In the genomic region with DNA sequence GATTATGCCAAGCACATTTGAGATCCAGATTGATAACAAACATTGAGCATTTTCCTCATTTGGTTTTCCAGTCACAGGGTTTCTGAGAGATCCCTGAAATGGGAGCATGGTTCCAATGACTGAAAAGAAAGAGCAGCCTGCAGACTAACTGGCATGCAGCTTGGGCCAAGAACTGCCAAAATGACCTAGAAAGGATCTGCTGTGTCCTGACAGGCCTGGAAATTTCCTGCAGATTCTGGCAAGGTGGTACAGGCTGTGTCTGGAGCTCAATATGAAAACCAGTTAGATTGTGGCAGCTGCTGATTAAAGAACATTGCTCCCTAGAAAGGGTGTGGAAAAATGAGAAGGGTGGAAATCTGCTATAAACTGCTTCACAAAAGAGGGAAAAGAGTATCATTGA, we compare ENCODE assay signal across 28 cellular contexts.
"Had no signal": no experiment of that assay in that cellular context is flagged by ENCODE, and none has a peak within 500 bp of the region (broad histone marks: within the 10 kb centered on the region; RNA-seq: fewer than 3 reads in every experiment).

No MANE protein-coding gene starts in this region.

- DNase-seq: activated B cell treated with CpG ODN at 0.5 μM for 24 hours; activated CD4-positive, alpha-beta T cell treated with anti-CD3 and anti-CD28 coated beads for 48 hours; activated CD4-positive, alpha-beta T cell treated with anti-CD3 and anti-CD28 coated beads, Interleukin-2, amount 50 U/mL, for 1 hour; activated CD4-positive, alpha-beta T cell treated with anti-CD3 and anti-CD28 coated beads, Interleukin-2, amount 50 U/mL, for 48 hours; activated CD8-positive, alpha-beta memory T cell treated with anti-CD3 and anti-CD28 coated beads for 24 hours; activated CD8-positive, alpha-beta T cell treated with anti-CD3 and anti-CD28 coated beads for 36 hours; activated effector memory CD4-positive, alpha-beta T cell treated with Interleukin-2 at 50 U/mL for 16 hours; activated gamma-delta T cell treated with Interleukin-2 at 50 U/mL for 16 hours; activated naive CD4-positive, alpha-beta T cell treated with anti-CD3 and anti-CD28 coated beads, Interleukin-2, amount 50 U/mL, for 16 hours; activated naive CD4-positive, alpha-beta T cell treated with Interleukin-2 at 50 U/mL for 16 hours; activated T-cell treated with anti-CD3 and anti-CD28 coated beads, Interleukin-2, amount 50 U/mL, for 4 hours; amniotic stem cell; brain microvascular endothelial cell; colonic mucosa; effector CD8-positive, alpha-beta T cell; esophagus squamous epithelium; foreskin melanocyte; T-cell; T-helper 17 cell; T1000; WERI-Rb-1 had no signal

- H3K27ac ChIP-seq: brain microvascular endothelial cell, colonic mucosa, epithelial cell of prostate, esophagus squamous epithelium, gastroesophageal sphincter, WERI-Rb-1 had no signal

- H3K27ac Mint-ChIP-seq: activated B cell treated with CpG ODN at 0.5 μM for 24 hours; activated CD8-positive, alpha-beta T cell treated with anti-CD3 and anti-CD28 coated beads for 36 hours; activated naive CD8-positive, alpha-beta T cell; activated T-helper 17 cell treated with anti-CD3 and anti-CD28 coated beads, Interleukin-2, amount 50 U/mL, for 72 hours; T-cell; T-helper 17 cell; T-helper 2 cell treated with Interferon-gamma antibody and Interleukin-4, amounts not matched to agents 5 μg/mL and 100 μg/mL, for 36 hours had no signal

- H3K4me3 Mint-ChIP-seq: activated B cell treated with CpG ODN at 0.5 μM for 24 hours; activated CD8-positive, alpha-beta T cell treated with anti-CD3 and anti-CD28 coated beads for 36 hours; activated naive CD8-positive, alpha-beta T cell; activated T-cell treated with anti-CD3 and anti-CD28 coated beads, Interleukin-2, amount 50 U/mL, for 4 hours; activated T-helper 17 cell treated with anti-CD3 and anti-CD28 coated beads, Interleukin-2, amount 50 U/mL, for 72 hours; central memory CD8-positive, alpha-beta T cell; T-cell; T-helper 17 cell; T-helper 2 cell treated with Interferon-gamma antibody and Interleukin-4, amounts not matched to agents 5 μg/mL and 100 μg/mL, for 36 hours had no signal

- H3K4me1 Mint-ChIP-seq: activated B cell treated with CpG ODN at 0.5 μM for 24 hours; activated T-helper 17 cell treated with anti-CD3 and anti-CD28 coated beads, Interleukin-2, amount 50 U/mL, for 72 hours; central memory CD8-positive, alpha-beta T cell; T-cell; T-helper 17 cell had no signal

- H3K36me3 Mint-ChIP-seq: activated naive CD8-positive, alpha-beta T cell; T-cell had no signal

- H3K27me3 ChIP-seq: brain microvascular endothelial cell, colonic mucosa, esophagus squamous epithelium, gastroesophageal sphincter had no signal

- H3K36me3 ChIP-seq: brain microvascular endothelial cell, colonic mucosa, esophagus squamous epithelium, gastroesophageal sphincter, WERI-Rb-1 had no signal

- H3K4me1 ChIP-seq: colonic mucosa, esophagus squamous epithelium, gastroesophageal sphincter had no signal

- H3K9me3 ChIP-seq: colonic mucosa, esophagus squamous epithelium, gastroesophageal sphincter had no signal

- H3K4me3 ChIP-seq: colonic mucosa, esophagus squamous epithelium, gastroesophageal sphincter had no signal

- H3K27me3 Mint-ChIP-seq: activated B cell treated with CpG ODN at 0.5 μM for 24 hours; activated CD8-positive, alpha-beta T cell treated with anti-CD3 and anti-CD28 coated beads for 36 hours; activated naive CD8-positive, alpha-beta T cell; activated T-helper 17 cell treated with anti-CD3 and anti-CD28 coated beads, Interleukin-2, amount 50 U/mL, for 72 hours; central memory CD8-positive, alpha-beta T cell; T-cell; T-helper 17 cell had no signal

- ATAC-seq: activated CD4-positive, CD25-positive, alpha-beta regulatory T cell treated with anti-CD3 and anti-CD28 coated beads, Interleukin-2, amount 50 U/mL, for 24 hours; activated CD8-positive, alpha-beta T cell treated with anti-CD3 and anti-CD28 coated beads for 36 hours; activated T-cell treated with anti-CD3 and anti-CD28 coated beads, Interleukin-2, amount 50 U/mL, for 4 hours; activated T-helper 17 cell treated with anti-CD3 and anti-CD28 coated beads, Interleukin-2, amount 50 U/mL, for 72 hours; gastroesophageal sphincter; T-cell; T-helper 17 cell had no signal
